ENCODE assay signal across 21 cellular contexts in genomic region chr4:45317276-45317675, GRCh38.
DNase-seq lines count a peak whose midpoint lies in the region; ATAC-seq and TF ChIP-seq lines count a peak whose summit lies in the region.
"Had no signal": no experiment of that assay in that cellular context is flagged by ENCODE, and none has a peak within 500 bp of the region (broad histone marks: within the 10 kb centered on the region; RNA-seq: fewer than 3 reads in every experiment).

No MANE protein-coding gene starts in this region.

- intact Hi-C loops in Right ventricle myocardium superior (cut with DNase I) = no loop called here
- intact Hi-C loops in cardiac septum (cut with DNase I) = no loop called here
- intact Hi-C loops in left cardiac atrium (cut with DNase I) = no loop called here

- DNase-seq in Right ventricle myocardium superior (no peak), cardiac septum (ENCODE audit: low spot score) (no peak), astrocyte of the spinal cord (ENCODE audit: low read depth, low spot score) (peak; percentile 50), left cardiac atrium (no peak), G401 (ENCODE audit: low spot score) (no peak), COLO829 (ENCODE audit: low spot score) (no peak), KG1 (lab: John Stamatoyannopoulos, UW) (no peak)
- DNase-seq: activated CD8-positive, alpha-beta T cell treated with anti-CD3 and anti-CD28 coated beads for 36 hours; activated naive CD4-positive, alpha-beta T cell treated with anti-CD3 and anti-CD28 coated beads, Interleukin-2, amount 10 ng/mL, durations not matched to agents 7 days and 5 days; activated T-cell treated with anti-CD3 and anti-CD28 coated beads, Interleukin-2, amount 50 U/mL, for 4 hours; erythroblast; head of caudate nucleus; islet precursor cell; NCI-H1694 treated with DMSO at 0.1 percent for 48 hours; nephron progenitor cell; stimulated activated CD4-positive, alpha-beta T cell treated with anti-CD3 and anti-CD28 coated beads, Interleukin-15, amount 100 ng/mL, for 24 hours; thyroid gland; WERI-Rb-1 had no signal

- no peak overlapping the region for H3K4me3 ChIP-seq in astrocyte of the spinal cord (ENCODE audit: low read depth, low read length)
- H3K4me3 ChIP-seq: BLaER1, thyroid gland had no signal

- ATAC-seq in Right ventricle myocardium superior (ENCODE audit: poor library complexity) (peak; percentile 88), left cardiac atrium (peak; percentile 88 to 99)
- no peak for ATAC-seq in activated CD4-positive, CD25-positive, alpha-beta regulatory T cell treated with anti-CD3 and anti-CD28 coated beads, Interleukin-2, amount 50 U/mL, for 24 hours
- ATAC-seq: activated CD8-positive, alpha-beta T cell treated with anti-CD3 and anti-CD28 coated beads for 36 hours; activated T-cell treated with anti-CD3 and anti-CD28 coated beads, Interleukin-2, amount 50 U/mL, for 4 hours; stimulated activated memory B cell treated with anti-CD40 and anti-IgM and Interleukin-4, amounts not matched to agents 10 μg/mL and 1 μg/mL and 100 μg/mL, for 72 hours had no signal

- no peak for TF ChIP-seq CTCF in astrocyte of the spinal cord (IDR thresholded peaks at IDR 0.05; ENCODE audit: low read depth, low read length)

- in situ Hi-C loops in astrocyte of the spinal cord (cut with HindIII; ENCODE audit: low sequenced_read_pairs) = no loop called here
- in situ Hi-C loops in G401 (cut with HindIII; ENCODE audit: low sequenced_read_pairs) = no loop called here

Comparison
In these comparisons a context has a peak if more than half of its experiments do, and no peak if none do; other contexts are left out.
1. ATAC-seq: peak in Right ventricle myocardium superior (single experiment) and left cardiac atrium (2 of 2); none in activated CD4-positive, CD25-positive, alpha-beta regulatory T cell treated with anti-CD3 and anti-CD28 coated beads, Interleukin-2, amount 50 U/mL, for 24 hours (0 of 2).